Comparison of ENCODE assay signal across 1 cellular context in the genomic region with DNA sequence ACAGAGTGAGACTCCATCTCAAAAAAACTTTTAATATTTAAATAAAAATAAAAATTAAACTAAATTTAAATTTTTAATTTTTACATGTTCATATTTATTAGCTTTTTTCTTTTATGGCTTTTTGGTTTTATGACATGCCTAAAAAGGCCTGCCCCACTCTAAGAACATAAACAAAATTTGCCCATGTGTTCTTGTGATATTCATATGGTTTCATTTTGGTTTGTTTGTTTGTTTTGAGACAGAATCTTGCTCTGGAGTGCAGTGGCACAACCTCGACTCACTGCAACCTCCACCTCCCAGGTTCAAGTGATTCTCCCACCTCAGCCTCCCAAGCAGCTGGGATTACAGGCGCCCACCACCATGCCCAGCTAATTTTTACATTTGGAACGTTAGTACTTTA.
TF ChIP-seq lines count a peak whose summit lies in the region.

No MANE protein-coding gene starts in this region.

TF ChIP-seq in IMR-90, 13 proteins besides CTCF, POLR2A, EP300 and RAD21 (continued from another document):
- TF ChIP-seq, protein P1, sequence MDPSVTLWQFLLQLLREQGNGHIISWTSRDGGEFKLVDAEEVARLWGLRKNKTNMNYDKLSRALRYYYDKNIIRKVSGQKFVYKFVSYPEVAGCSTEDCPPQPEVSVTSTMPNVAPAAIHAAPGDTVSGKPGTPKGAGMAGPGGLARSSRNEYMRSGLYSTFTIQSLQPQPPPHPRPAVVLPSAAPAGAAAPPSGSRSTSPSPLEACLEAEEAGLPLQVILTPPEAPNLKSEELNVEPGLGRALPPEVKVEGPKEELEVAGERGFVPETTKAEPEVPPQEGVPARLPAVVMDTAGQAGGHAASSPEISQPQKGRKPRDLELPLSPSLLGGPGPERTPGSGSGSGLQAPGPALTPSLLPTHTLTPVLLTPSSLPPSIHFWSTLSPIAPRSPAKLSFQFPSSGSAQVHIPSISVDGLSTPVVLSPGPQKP (IDR thresholded peaks at IDR 0.05; ENCODE audit: borderline replicate concordance, low read depth, low read length) = no peak
